ENCODE assay signal across 10 cellular contexts in genomic region chr17:21316212-21316886, GRCh38. TPM values are rescaled to one million over a fixed set of nuclear protein-coding genes. Genes with fewer than 3 reads are reported as not detected.
DNase-seq lines count a peak whose midpoint lies in the region; ATAC-seq and TF ChIP-seq lines count a peak whose summit lies in the region.
"Not testable (repeated sequence)": the region's sequence is repeated elsewhere in the genome, so short reads cannot be mapped to it uniquely, and the experiment has no call there.
"Had no signal": no experiment of that assay in that cellular context is flagged by ENCODE, and none has a peak within 500 bp of the region (broad histone marks: within the 10 kb centered on the region; RNA-seq: fewer than 3 reads in every experiment).

No MANE protein-coding gene starts in this region.

- H3K4me3 Mint-ChIP-seq in activated naive CD4-positive, alpha-beta T cell treated with anti-CD3 and anti-CD28 coated beads, Interleukin-2, amount 50 U/mL, for 24 hours; glutamatergic neuron (ENCODE audit: unreplicated experiment); stimulated activated memory B cell treated with anti-CD40 and anti-IgM and Interleukin-4, amounts not matched to agents 10 μg/mL and 1 μg/mL and 100 μg/mL, for 72 hours: not testable (repeated sequence)

- H3K36me3 Mint-ChIP-seq in activated naive CD4-positive, alpha-beta T cell treated with anti-CD3 and anti-CD28 coated beads, Interleukin-2, amount 50 U/mL, for 24 hours; glutamatergic neuron (ENCODE audit: unreplicated experiment): not testable (repeated sequence)
- peaks cover 13% of the 10 kb centered on the region for H3K36me3 Mint-ChIP-seq in stimulated activated memory B cell treated with anti-CD40 and anti-IgM and Interleukin-4, amounts not matched to agents 10 μg/mL and 1 μg/mL and 100 μg/mL, for 72 hours

- not testable (repeated sequence) for H3K4me1 Mint-ChIP-seq in activated naive CD4-positive, alpha-beta T cell treated with anti-CD3 and anti-CD28 coated beads, Interleukin-2, amount 50 U/mL, for 24 hours; stimulated activated memory B cell treated with anti-CD40 and anti-IgM and Interleukin-4, amounts not matched to agents 10 μg/mL and 1 μg/mL and 100 μg/mL, for 72 hours
- H3K4me1 Mint-ChIP-seq in glutamatergic neuron (ENCODE audit: low read depth, unreplicated experiment), result peaks cover 12% of the 10 kb centered on the region

- peaks cover 0 to 74% (median 52%) of the 10 kb centered on the region in 10 experiments; a peak in 18 of 20 replicates for H3K4me1 ChIP-seq in BLaER1 treated with 17β-estradiol and CSF1 and Interleukin-3, amounts not matched to agents 10 nM and 100 nM
- H3K4me1 ChIP-seq in SJCRH30, result not testable (repeated sequence)
- H3K4me1 ChIP-seq in mucosa of descending colon (ENCODE audit: low read depth), result peaks cover 13% of the 10 kb centered on the region

- peak overlapping the region; percentile 12 for H3K27ac Mint-ChIP-seq in activated naive CD4-positive, alpha-beta T cell treated with anti-CD3 and anti-CD28 coated beads, Interleukin-2, amount 50 U/mL, for 24 hours
- H3K27ac Mint-ChIP-seq in glutamatergic neuron (ENCODE audit: unreplicated experiment); stimulated activated memory B cell treated with anti-CD40 and anti-IgM and Interleukin-4, amounts not matched to agents 10 μg/mL and 1 μg/mL and 100 μg/mL, for 72 hours: not testable (repeated sequence)

- not testable (repeated sequence) for DNase-seq in SJCRH30, glutamatergic neuron
- DNase-seq in mucosa of descending colon, result peak in 1 of 3 donors; percentile 48

- H3K9me3 ChIP-seq in BLaER1 treated with 17β-estradiol and CSF1 and Interleukin-3, amounts not matched to agents 10 nM and 100 nM (replicated peaks in 1 of 11); SJCRH30 (replicated peaks); mucosa of descending colon: not testable (repeated sequence)

- peaks cover 26 to 41% (median 37%) of the 10 kb centered on the region in 11 experiments for H3K36me3 ChIP-seq in BLaER1 treated with 17β-estradiol and CSF1 and Interleukin-3, amounts not matched to agents 10 nM and 100 nM
- H3K36me3 ChIP-seq in SJCRH30; mucosa of descending colon (ENCODE audit: low read depth): not testable (repeated sequence)

- not testable (repeated sequence) for H3K9me3 Mint-ChIP-seq in activated naive CD4-positive, alpha-beta T cell treated with anti-CD3 and anti-CD28 coated beads, Interleukin-2, amount 50 U/mL, for 24 hours; glutamatergic neuron (ENCODE audit: unreplicated experiment); stimulated activated memory B cell treated with anti-CD40 and anti-IgM and Interleukin-4, amounts not matched to agents 10 μg/mL and 1 μg/mL and 100 μg/mL, for 72 hours

- TF ChIP-seq CTCF in glutamatergic neuron (IDR thresholded peaks at IDR 0.05; ENCODE audit: partially characterized antibody, unreplicated experiment), result peak; percentile 47
- TF ChIP-seq CTCF in mucosa of descending colon (IDR thresholded peaks at IDR 0.05), result not testable (repeated sequence)

- peak overlapping the region in 5 of 11 experiments; percentile 30 to 54 (median 51); a peak in 7 of 22 replicates for H3K27ac ChIP-seq in BLaER1 treated with 17β-estradiol and CSF1 and Interleukin-3, amounts not matched to agents 10 nM and 100 nM
- H3K27ac ChIP-seq in SJCRH30, result not testable (repeated sequence)

- H4K20me1 ChIP-seq in BLaER1 treated with 17β-estradiol and CSF1 and Interleukin-3, amounts not matched to agents 10 nM and 100 nM, result peaks cover 0 to 38% (median 12%) of the 10 kb centered on the region in 11 experiments; a peak in 9 of 22 replicates

- H3K4me3 ChIP-seq in BLaER1 treated with 17β-estradiol and CSF1 and Interleukin-3, amounts not matched to agents 10 nM and 100 nM, result 0 out of 20 replicates have a peak overlapping the region, but pooled peaks of 1 of the 10 experiments have one; percentile 40
- H3K4me3 ChIP-seq in SJCRH30, result 0 out of 2 replicates have a peak overlapping the region, but pooled peaks have one; percentile 15
- H3K4me3 ChIP-seq in mucosa of descending colon, result not testable (repeated sequence)

- peaks cover 0 to 24% (median 0%) of the 10 kb centered on the region in 11 experiments; a peak in 5 of 22 replicates for H3K27me3 ChIP-seq in BLaER1 treated with 17β-estradiol and CSF1 and Interleukin-3, amounts not matched to agents 10 nM and 100 nM
- not testable (repeated sequence) for H3K27me3 ChIP-seq in SJCRH30

- H3K27me3 Mint-ChIP-seq in activated naive CD4-positive, alpha-beta T cell treated with anti-CD3 and anti-CD28 coated beads, Interleukin-2, amount 50 U/mL, for 24 hours; stimulated activated memory B cell treated with anti-CD40 and anti-IgM and Interleukin-4, amounts not matched to agents 10 μg/mL and 1 μg/mL and 100 μg/mL, for 72 hours: not testable (repeated sequence)
- peaks cover 13% of the 10 kb centered on the region for H3K27me3 Mint-ChIP-seq in glutamatergic neuron (ENCODE audit: unreplicated experiment)

- intact Hi-C loops in mucosa of descending colon (cut with DNase I, micrococcal nuclease), result not testable (repeated sequence)

- peak overlapping the region; percentile 69 to 90 (median 80); a peak in 20 of 22 replicates for H3K4me2 ChIP-seq in BLaER1 treated with 17β-estradiol and CSF1 and Interleukin-3, amounts not matched to agents 10 nM and 100 nM

- peak; percentile 65 for ATAC-seq in GM21381 (IDR thresholded peaks at IDR 0.05; ENCODE audit: unreplicated experiment)
- ATAC-seq in HG02885 (IDR thresholded peaks at IDR 0.05; ENCODE audit: poor library complexity, unreplicated experiment), result peak; percentile 65
- ATAC-seq in mucosa of descending colon, result peak; percentile 87
- peak; percentile 79 for ATAC-seq in stimulated activated memory B cell treated with anti-CD40 and anti-IgM and Interleukin-4, amounts not matched to agents 10 μg/mL and 1 μg/mL and 100 μg/mL, for 72 hours

- peak overlapping the region in 5 of 11 experiments; percentile 41 to 70 (median 62); a peak in 6 of 22 replicates for H3K9ac ChIP-seq in BLaER1 treated with 17β-estradiol and CSF1 and Interleukin-3, amounts not matched to agents 10 nM and 100 nM

RNA-seq across cellular contexts. Expression of gene MAP2K3, which starts 31.8 kb away (rescaled TPM):
- 19.4 and 20.4 TPM in 2 replicates for total RNA-seq in SJCRH30 (2014; rRNA removed; shearing (Covaris generic))
- total RNA-seq in glutamatergic neuron (ENCODE audit: unreplicated experiment) (38.0 TPM), mucosa of descending colon (10 to 100 TPM; 46.0 to 75.5 (median 67.1) TPM)

RNA-seq across cellular contexts. Expression of gene KCNJ12, which starts 59.8 kb away (rescaled TPM):
- 0.20 and 0.40 TPM in 2 replicates for total RNA-seq in SJCRH30 (2014; rRNA removed; shearing (Covaris generic))
- total RNA-seq in glutamatergic neuron (ENCODE audit: unreplicated experiment), result 9.6 TPM
- total RNA-seq in mucosa of descending colon, result 1 to 10 TPM in 2 of 3 donors, under 1 TPM in 1; 0.67 to 1.9 (median 1.1) TPM
- total RNA-seq: activated T-helper 2 cell treated with anti-CD3 and anti-CD28 coated beads, Interferon-gamma antibody, Interleukin-2, Interleukin-4, amounts not matched to agents 10 μg/mL and 5 μg/mL and 100 μg/mL, durations not matched to agents 14 hours and 24 hours and 36 hours; MCF 10A had no signal
